Comparison of ENCODE assay signal across 9 cellular contexts in the genomic region with DNA sequence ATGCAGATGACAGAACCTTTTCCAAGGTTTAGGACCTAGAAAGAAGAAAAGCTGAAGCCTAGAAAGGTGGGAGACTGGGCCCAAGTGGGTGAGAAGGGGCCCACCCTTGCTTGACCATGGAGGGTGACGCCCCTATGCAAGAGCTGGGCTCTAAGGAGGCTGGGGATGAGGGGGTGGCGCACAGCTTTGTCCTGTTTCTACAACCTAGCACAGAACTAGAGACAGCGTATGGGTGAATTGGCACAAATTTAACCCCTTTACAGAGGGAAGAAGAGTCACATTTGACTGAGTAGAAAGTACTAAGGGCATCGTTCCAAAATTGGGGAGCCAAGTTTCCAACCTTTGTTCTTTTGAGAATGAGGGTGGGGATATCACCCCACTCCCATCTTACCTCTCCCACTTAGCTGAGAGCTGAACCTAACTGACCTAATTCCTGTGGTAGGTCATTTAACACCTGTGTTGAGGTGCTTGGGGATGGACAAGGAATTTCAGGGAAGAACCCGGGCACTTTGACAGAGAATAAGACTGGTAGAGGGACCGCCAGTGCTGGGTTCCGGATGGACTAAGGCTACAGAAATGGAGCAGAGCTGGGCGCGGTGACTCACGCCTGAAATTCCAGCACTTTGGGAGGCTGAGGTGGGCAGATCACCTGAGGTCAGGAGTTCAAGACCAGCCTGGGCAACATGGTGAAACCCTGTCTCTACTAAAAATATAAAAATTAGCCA. TPM values are rescaled to one million over a fixed set of nuclear protein-coding genes. Genes with fewer than 3 reads are reported as not detected.
DNase-seq lines count a peak whose midpoint lies in the region; ATAC-seq and TF ChIP-seq lines count a peak whose summit lies in the region.
"Had no signal": no experiment of that assay in that cellular context is flagged by ENCODE, and none has a peak within 500 bp of the region (broad histone marks: within the 10 kb centered on the region; RNA-seq: fewer than 3 reads in every experiment).

No MANE protein-coding gene starts in this region.

- H3K27ac Mint-ChIP-seq in Calu3 (ENCODE audit: unreplicated experiment) (peak overlapping the region; percentile 77), WTC11 (peak overlapping the region; percentile 74)

- no peaks in the 10 kb centered on the region for H3K27me3 ChIP-seq in esophagus squamous epithelium

- peaks cover 27 to 66% (median 32%) of the 10 kb centered on the region in 3 donors for H3K4me1 ChIP-seq in esophagus squamous epithelium

- no peaks in the 10 kb centered on the region for H3K27me3 Mint-ChIP-seq in Calu3 (ENCODE audit: unreplicated experiment)
- H3K27me3 Mint-ChIP-seq in WTC11 (ENCODE audit: low read depth): no peaks in the 10 kb centered on the region

- TF ChIP-seq CTCF in Calu3 (IDR thresholded peaks at IDR 0.05; ENCODE audit: unreplicated experiment): no peak
- no peak for TF ChIP-seq CTCF in WTC11 (IDR thresholded peaks at IDR 0.05)
- no peak for TF ChIP-seq CTCF in esophagus squamous epithelium (IDR thresholded peaks at IDR 0.05)
- TF ChIP-seq CTCF in GM13976 (IDR thresholded peaks at IDR 0.05; ENCODE audit: borderline replicate concordance, control extremely low read depth, extremely low read depth, insufficient read depth, missing control alignments): no peak

- H3K4me1 Mint-ChIP-seq in Calu3 (ENCODE audit: low read depth, unreplicated experiment) (peaks cover 32% of the 10 kb centered on the region), WTC11 (peaks cover 45% of the 10 kb centered on the region)

- H3K36me3 Mint-ChIP-seq in Calu3 (ENCODE audit: insufficient read depth, unreplicated experiment) (peaks cover 65% of the 10 kb centered on the region), WTC11 (peaks cover 34% of the 10 kb centered on the region)

- no peak for ATAC-seq in WTC11
- ATAC-seq in GM21360 (IDR thresholded peaks at IDR 0.05; ENCODE audit: unreplicated experiment): no peak
- no peak for ATAC-seq in HG03196 (IDR thresholded peaks at IDR 0.05; ENCODE audit: unreplicated experiment)
- ATAC-seq in HG03442 (IDR thresholded peaks at IDR 0.05; ENCODE audit: unreplicated experiment): no peak

- POLR2A ChIA-PET in WTC11 (lab: Charles Lee): interaction anchor here (1.0 kb wide), 1 partner anchor 66 kb away, joined by 3 read pairs; no protein-coding TSS in a partner anchor

- H3K9me3 Mint-ChIP-seq in Calu3 (ENCODE audit: low read depth, unreplicated experiment): no peaks in the 10 kb centered on the region
- no peaks in the 10 kb centered on the region for H3K9me3 Mint-ChIP-seq in WTC11

- intact Hi-C loops in Calu3 (cut with micrococcal nuclease; ENCODE audit: unreplicated experiment): no loop called here
- intact Hi-C loops in esophagus squamous epithelium (cut with DNase I): no loop called here

- peaks cover 23 to 52% (median 33%) of the 10 kb centered on the region in 3 donors for H3K36me3 ChIP-seq in esophagus squamous epithelium

- no peaks in the 10 kb centered on the region for H3K9me3 ChIP-seq in esophagus squamous epithelium

- no peak overlapping the region for H3K4me3 ChIP-seq in esophagus squamous epithelium
- no peak overlapping the region for H3K4me3 ChIP-seq in skin epidermis

- H3K4me3 Mint-ChIP-seq in Calu3 (ENCODE audit: low read depth, unreplicated experiment) (peak overlapping the region; percentile 43), WTC11 (no peak overlapping the region)

- no peak for TF ChIP-seq POLR2A in esophagus squamous epithelium (IDR thresholded peaks at IDR 0.05)

- BruUV-seq in Calu3 (replicated peaks; lab: Mats Ljungman, UMichigan): no TSS peak

- peak overlapping the region; percentile 53 to 100 (median 88) for H3K27ac ChIP-seq in esophagus squamous epithelium
- H3K27ac ChIP-seq in skin epidermis: peak overlapping the region in 15 of 21 experiments; percentile 8 to 77 (median 61)

- in situ Hi-C loops in GM13976 (cut with MboI; ENCODE audit: low sequenced_read_pairs, unreplicated experiment): no loop called here

- CTCF ChIA-PET in Calu3 (lab: Charles Lee): interaction anchor here (0.6 kb wide), 1 partner anchor 184 kb away, joined by 7 read pairs; no protein-coding TSS in a partner anchor
- CTCF ChIA-PET in WTC11 (lab: Charles Lee): interaction anchor here (0.6 kb wide), 1 partner anchor 968 kb away, joined by 3 read pairs; no protein-coding TSS in a partner anchor

- 79 to 85% methylated on average over 7 to 10 of the region's 10 CpGs for WGBS in esophagus squamous epithelium, 2 donors

- no peak for DNase-seq in Calu3
- no peak for DNase-seq in WTC11 (ENCODE audit: low spot score)
- no peak for DNase-seq in esophagus squamous epithelium (lab: John Stamatoyannopoulos, UW)
- no peak for DNase-seq in GM13976 (ENCODE audit: low spot score)
- DNase-seq: NCI-H1694 had no signal

TF ChIP-seq in WTC11, 78 proteins besides CTCF, POLR2A, EP300 and RAD21:
- TF ChIP-seq, protein P1, sequence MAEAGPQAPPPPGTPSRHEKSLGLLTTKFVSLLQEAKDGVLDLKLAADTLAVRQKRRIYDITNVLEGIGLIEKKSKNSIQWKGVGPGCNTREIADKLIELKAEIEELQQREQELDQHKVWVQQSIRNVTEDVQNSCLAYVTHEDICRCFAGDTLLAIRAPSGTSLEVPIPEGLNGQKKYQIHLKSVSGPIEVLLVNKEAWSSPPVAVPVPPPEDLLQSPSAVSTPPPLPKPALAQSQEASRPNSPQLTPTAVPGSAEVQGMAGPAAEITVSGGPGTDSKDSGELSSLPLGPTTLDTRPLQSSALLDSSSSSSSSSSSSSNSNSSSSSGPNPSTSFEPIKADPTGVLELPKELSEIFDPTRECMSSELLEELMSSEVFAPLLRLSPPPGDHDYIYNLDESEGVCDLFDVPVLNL (CRISPR knock-in tag; IDR thresholded peaks at IDR 0.05; ENCODE audit: borderline replicate concordance, low read depth): no peak
- no peak for TF ChIP-seq ETV6 (CRISPR knock-in tag; IDR thresholded peaks at IDR 0.05)
- no peak for TF ChIP-seq ZNF671 (CRISPR knock-in tag; IDR thresholded peaks at IDR 0.05)
- no peak for TF ChIP-seq RORB (CRISPR knock-in tag; IDR thresholded peaks at IDR 0.05)
- no peak for TF ChIP-seq MYBL2 (CRISPR knock-in tag; IDR thresholded peaks at IDR 0.05)
- TF ChIP-seq ATF6 (CRISPR knock-in tag; IDR thresholded peaks at IDR 0.05): no peak
- TF ChIP-seq USF1 (CRISPR knock-in tag; IDR thresholded peaks at IDR 0.05): no peak
- TF ChIP-seq, protein P2, sequence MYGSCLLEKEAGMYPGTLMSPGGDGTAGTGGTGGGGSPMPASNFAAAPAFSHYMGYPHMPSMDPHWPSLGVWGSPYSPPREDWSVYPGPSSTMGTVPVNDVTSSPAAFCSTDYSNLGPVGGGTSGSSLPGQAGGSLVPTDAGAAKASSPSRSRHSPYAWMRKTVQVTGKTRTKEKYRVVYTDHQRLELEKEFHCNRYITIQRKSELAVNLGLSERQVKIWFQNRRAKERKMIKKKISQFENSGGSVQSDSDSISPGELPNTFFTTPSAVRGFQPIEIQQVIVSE (CRISPR knock-in tag; IDR thresholded peaks at IDR 0.05; ENCODE audit: borderline replicate concordance): no peak
- TF ChIP-seq, protein P3, sequence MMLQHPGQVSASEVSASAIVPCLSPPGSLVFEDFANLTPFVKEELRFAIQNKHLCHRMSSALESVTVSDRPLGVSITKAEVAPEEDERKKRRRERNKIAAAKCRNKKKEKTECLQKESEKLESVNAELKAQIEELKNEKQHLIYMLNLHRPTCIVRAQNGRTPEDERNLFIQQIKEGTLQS (CRISPR knock-in tag; conservative IDR thresholded peaks at IDR 0.05): no peak
- no peak for TF ChIP-seq TCF7 (CRISPR knock-in tag; IDR thresholded peaks at IDR 0.05; ENCODE audit: low read depth)
- no peak for TF ChIP-seq ZNF396 (CRISPR knock-in tag; IDR thresholded peaks at IDR 0.05; ENCODE audit: borderline replicate concordance)
- TF ChIP-seq E2F5 (CRISPR knock-in tag; IDR thresholded peaks at IDR 0.05): no peak
- TF ChIP-seq TP53 (CRISPR knock-in tag; IDR thresholded peaks at IDR 0.05): no peak

RNA-seq across cellular contexts. Expression of gene NFKBIA, which starts 5.3 kb away (rescaled TPM):
- total RNA-seq in Calu3 (2022) (111 TPM in 2 replicates), WTC11 (2021) (29.3 to 32.1 TPM (median 31.3 TPM) in 3 replicates), esophagus squamous epithelium (100 to 1,000 TPM; 139 to 441 (median 298) TPM)
